ENCODE assay signal across 25 cellular contexts in genomic region chr10:124534821-124535601, GRCh38.
DNase-seq lines count a peak whose midpoint lies in the region; ATAC-seq, FAIRE-seq and TF ChIP-seq lines count a peak whose summit lies in the region.
"Had no signal": no experiment of that assay in that cellular context is flagged by ENCODE, and none has a peak within 500 bp of the region (broad histone marks: within the 10 kb centered on the region; RNA-seq: fewer than 3 reads in every experiment).

No MANE protein-coding gene starts in this region.

- H3K27ac Mint-ChIP-seq in CD8-positive, alpha-beta T cell, result peak overlapping the region; percentile 55
- no peak overlapping the region for H3K27ac Mint-ChIP-seq in activated naive CD4-positive, alpha-beta T cell treated with anti-CD3 and anti-CD28 coated beads, Interleukin-2, amount 10 ng/mL, durations not matched to agents 7 days and 5 days
- H3K27ac Mint-ChIP-seq: activated CD4-positive, alpha-beta memory T cell treated with anti-CD3 and anti-CD28 coated beads, Interleukin-2, amount 10 ng/mL, durations not matched to agents 7 days and 5 days; type B pancreatic cell had no signal

- H3K18ac ChIP-seq in mesenchymal stem cell (ENCODE audit: low read depth in 1 of 2, low read length in 2 of 2), result no peak overlapping the region

- H3K9me3 ChIP-seq in CD8-positive, alpha-beta T cell (ENCODE audit: low read length), result no peaks in the 10 kb centered on the region
- no peaks in the 10 kb centered on the region for H3K9me3 ChIP-seq in mesenchymal stem cell (ENCODE audit: control insufficient read depth, low read length)
- H3K9me3 ChIP-seq in pancreas, result no peaks in the 10 kb centered on the region
- H3K9me3 ChIP-seq: gastrocnemius medialis, sigmoid colon, SJSA1 had no signal

- H3K4me3 ChIP-seq in CD8-positive, alpha-beta T cell (ENCODE audit: low read depth, low read length), result no peak overlapping the region
- H3K4me3 ChIP-seq in Jurkat, Clone E6-1 (ENCODE audit: low read length), result no peak overlapping the region
- H3K4me3 ChIP-seq in mesenchymal stem cell (ENCODE audit: insufficient read depth in 1 of 2, low read depth in 1 of 2, low read length in 2 of 2), result no peak overlapping the region
- no peak overlapping the region for H3K4me3 ChIP-seq in pancreas
- H3K4me3 ChIP-seq: gastrocnemius medialis, sigmoid colon, SJSA1 had no signal

- POLR2A ChIA-PET in CD8-positive, alpha-beta T cell (lab: Charles Lee), result no interaction called here

- H3K79me1 ChIP-seq in mesenchymal stem cell (replicated peaks; ENCODE audit: low read length, poor library complexity, severe bottlenecking), result no peaks in the 10 kb centered on the region

- H3K4me1 Mint-ChIP-seq in CD8-positive, alpha-beta T cell (ENCODE audit: low read depth), result peaks cover 17% of the 10 kb centered on the region
- H3K4me1 Mint-ChIP-seq in activated naive CD4-positive, alpha-beta T cell treated with anti-CD3 and anti-CD28 coated beads, Interleukin-2, amount 10 ng/mL, durations not matched to agents 7 days and 5 days, result peaks cover 6% of the 10 kb centered on the region

- no peak overlapping the region for H3K27ac ChIP-seq in CD8-positive, alpha-beta T cell (ENCODE audit: low read depth, low read length)
- no peak overlapping the region for H3K27ac ChIP-seq in mesenchymal stem cell (ENCODE audit: low read length, poor library complexity, severe bottlenecking)
- H3K27ac ChIP-seq in pancreas, result no peak overlapping the region
- H3K27ac ChIP-seq: gastrocnemius medialis, SJSA1, WERI-Rb-1 had no signal

- intact Hi-C loops in CD8-positive, alpha-beta T cell (cut with DNase I, micrococcal nuclease), result loop anchor here (5.0 kb wide), 4 partner anchors 92 to 527 kb away; no protein-coding TSS in a partner anchor
- intact Hi-C loops in pancreas (cut with DNase I), result loop anchor here in 2 of 3 donors (5.0 to 10.0 kb wide), 2 partner anchors 207 to 290 kb away; partner anchors contain the start of gene FAM53B (in 1 of the 2)

- H3K4me3 Mint-ChIP-seq in CD8-positive, alpha-beta T cell, result no peak overlapping the region
- no peak overlapping the region for H3K4me3 Mint-ChIP-seq in activated naive CD4-positive, alpha-beta T cell treated with anti-CD3 and anti-CD28 coated beads, Interleukin-2, amount 10 ng/mL, durations not matched to agents 7 days and 5 days
- H3K4me3 Mint-ChIP-seq: activated CD4-positive, alpha-beta memory T cell treated with anti-CD3 and anti-CD28 coated beads, Interleukin-2, amount 10 ng/mL, durations not matched to agents 7 days and 5 days; activated T-cell treated with anti-CD3 and anti-CD28 coated beads, Interleukin-2, amount 50 U/mL, for 4 hours; CD4-positive, alpha-beta memory T cell; central memory CD8-positive, alpha-beta T cell; type B pancreatic cell had no signal

- no peak overlapping the region for H3K9ac ChIP-seq in mesenchymal stem cell (ENCODE audit: low read length)

- peak overlapping the region; percentile 6 for H2BK15ac ChIP-seq in mesenchymal stem cell (ENCODE audit: low read depth, poor library complexity, severe bottlenecking)

- no peak overlapping the region for H3K4ac ChIP-seq in mesenchymal stem cell (ENCODE audit: low read depth in 1 of 2, low read length in 2 of 2)

- H3K23ac ChIP-seq in mesenchymal stem cell (ENCODE audit: low read length in 2 of 2), result no peak overlapping the region

- H2AFZ ChIP-seq in mesenchymal stem cell (ENCODE audit: low read depth, low read length), result no peak overlapping the region

- no peak for TF ChIP-seq CTCF in CD8-positive, alpha-beta T cell (IDR thresholded peaks at IDR 0.05)
- no peak for TF ChIP-seq CTCF in pancreas (IDR thresholded peaks at IDR 0.05)

- no peaks in the 10 kb centered on the region for H3K27me3 Mint-ChIP-seq in CD8-positive, alpha-beta T cell (ENCODE audit: low read depth)
- H3K27me3 Mint-ChIP-seq in activated naive CD4-positive, alpha-beta T cell treated with anti-CD3 and anti-CD28 coated beads, Interleukin-2, amount 10 ng/mL, durations not matched to agents 7 days and 5 days, result peaks cover 4% of the 10 kb centered on the region
- H3K27me3 Mint-ChIP-seq: CD4-positive, alpha-beta memory T cell; central memory CD8-positive, alpha-beta T cell had no signal

- no peak overlapping the region for H2BK5ac ChIP-seq in mesenchymal stem cell (ENCODE audit: low read depth, low read length, poor library complexity, severe bottlenecking)

- peaks cover 4% of the 10 kb centered on the region for H3K4me1 ChIP-seq in CD8-positive, alpha-beta T cell (ENCODE audit: insufficient read depth, low read length)
- H3K4me1 ChIP-seq in mesenchymal stem cell (ENCODE audit: control insufficient read depth, insufficient read depth, low read depth, low read length) (peaks cover 6% of the 10 kb centered on the region), pancreas (no peaks in the 10 kb centered on the region)

- WGBS in mesenchymal stem cell, result 92% methylated on average over 17 of the region's 17 CpGs
- 84 to 89% methylated on average over 17 of the region's 17 CpGs for WGBS in pancreas, 2 donors

- H2BK12ac ChIP-seq in mesenchymal stem cell (ENCODE audit: low read length in 2 of 2), result no peak overlapping the region

- no peak overlapping the region for H2BK120ac ChIP-seq in mesenchymal stem cell (ENCODE audit: low read depth, low read length)

- H3K9me3 Mint-ChIP-seq in CD8-positive, alpha-beta T cell, result no peaks in the 10 kb centered on the region
- H3K9me3 Mint-ChIP-seq in activated naive CD4-positive, alpha-beta T cell treated with anti-CD3 and anti-CD28 coated beads, Interleukin-2, amount 10 ng/mL, durations not matched to agents 7 days and 5 days, result no peaks in the 10 kb centered on the region
- H3K9me3 Mint-ChIP-seq: activated CD4-positive, alpha-beta memory T cell treated with anti-CD3 and anti-CD28 coated beads, Interleukin-2, amount 10 ng/mL, durations not matched to agents 7 days and 5 days; activated T-cell treated with anti-CD3 and anti-CD28 coated beads, Interleukin-2, amount 50 U/mL, for 4 hours; CD4-positive, alpha-beta memory T cell; central memory CD8-positive, alpha-beta T cell; naive thymus-derived CD4-positive, alpha-beta T cell; type B pancreatic cell had no signal

- no peak for ATAC-seq in CD8-positive, alpha-beta T cell
- ATAC-seq in GM21737 (IDR thresholded peaks at IDR 0.05; ENCODE audit: unreplicated experiment) (no peak), pancreas (no peak)
- ATAC-seq: activated T-cell treated with anti-CD3 and anti-CD28 coated beads, Interleukin-2, amount 50 U/mL, for 4 hours; PC-3 had no signal

- H3K36me3 ChIP-seq in CD8-positive, alpha-beta T cell (ENCODE audit: insufficient read depth, low read length), result no peaks in the 10 kb centered on the region
- H3K36me3 ChIP-seq in mesenchymal stem cell (ENCODE audit: control insufficient read depth in 1 of 2, insufficient read depth in 2 of 2, low read depth in 1 of 2, low read length in 2 of 2), result no peaks in the 10 kb centered on the region
- H3K36me3 ChIP-seq in pancreas, result no peaks in the 10 kb centered on the region
- H3K36me3 ChIP-seq: gastrocnemius medialis, sigmoid colon, WERI-Rb-1 had no signal

- DNase-seq in CD8-positive, alpha-beta T cell, result no peak
- peak; percentile 54 for DNase-seq in Jurkat, Clone E6-1 (ENCODE audit: low read depth, low spot score)
- DNase-seq in SIG-M5 treated with dmso at 0.1 percent for 504 hours (lab: John Stamatoyannopoulos, UW; ENCODE audit: unreplicated experiment) (peak; percentile 63), mesenchymal stem cell (no peak), anterior cingulate cortex (lab: John Stamatoyannopoulos, UW) (no peak), pancreas (no peak)
- no peak for DNase-seq in activated naive CD4-positive, alpha-beta T cell treated with anti-CD3 and anti-CD28 coated beads, Interleukin-2, amount 10 ng/mL, durations not matched to agents 7 days and 5 days
- DNase-seq: activated CD4-positive, alpha-beta memory T cell treated with anti-CD3 and anti-CD28 coated beads, Interleukin-2, amount 10 ng/mL, durations not matched to agents 7 days and 5 days; activated naive CD4-positive, alpha-beta T cell treated with Interleukin-2 at 50 U/mL for 16 hours; activated T-cell treated with anti-CD3 and anti-CD28 coated beads, Interleukin-2, amount 50 U/mL, for 4 hours; CD4-positive, alpha-beta memory T cell; GOT3; mammary epithelial cell; NCI-H1417; NCI-H2107; NCI-H526 treated with DMSO at 0.1 percent for 48 hours; PC-3; WERI-Rb-1 had no signal

- H4K91ac ChIP-seq in mesenchymal stem cell (ENCODE audit: low read length), result no peak overlapping the region

- H3K14ac ChIP-seq in mesenchymal stem cell (ENCODE audit: low read length in 2 of 2), result no peak overlapping the region

- no peaks in the 10 kb centered on the region for H3K27me3 ChIP-seq in CD8-positive, alpha-beta T cell (ENCODE audit: insufficient read depth, low read length)
- H3K27me3 ChIP-seq in mesenchymal stem cell (ENCODE audit: control insufficient read depth in 1 of 2, insufficient read depth in 1 of 2, low read length in 2 of 2) (peaks cover 0 to 2% of the 10 kb centered on the region in 2 experiments), pancreas (no peaks in the 10 kb centered on the region)
- H3K27me3 ChIP-seq: gastrocnemius medialis, sigmoid colon had no signal

- H3K36me3 Mint-ChIP-seq in CD8-positive, alpha-beta T cell, result no peaks in the 10 kb centered on the region
- no peaks in the 10 kb centered on the region for H3K36me3 Mint-ChIP-seq in activated naive CD4-positive, alpha-beta T cell treated with anti-CD3 and anti-CD28 coated beads, Interleukin-2, amount 10 ng/mL, durations not matched to agents 7 days and 5 days
- H3K36me3 Mint-ChIP-seq: CD4-positive, alpha-beta memory T cell; naive thymus-derived CD4-positive, alpha-beta T cell; type B pancreatic cell had no signal

- no peak overlapping the region for H4K8ac ChIP-seq in mesenchymal stem cell (ENCODE audit: low read length)

- no peak overlapping the region for H2AK5ac ChIP-seq in mesenchymal stem cell (ENCODE audit: low read length, severe bottlenecking)

- FAIRE-seq in pancreas (lab: Jason Lieb, UNC), result no peak

- CTCF ChIA-PET in CD8-positive, alpha-beta T cell (lab: Charles Lee), result interaction anchor here (0.8 to 10.7 kb wide), 7 partner anchors 77 to 292 kb away, joined by 3 to 140 read pairs (median 3); partner anchors contain the start of gene FAM53B
- CTCF ChIA-PET in activated naive CD4-positive, alpha-beta T cell treated with anti-CD3 and anti-CD28 coated beads, Interleukin-2, amount 10 ng/mL, durations not matched to agents 7 days and 5 days (lab: Charles Lee), result interaction anchor here (1.1 to 2.5 kb wide), 4 partner anchors 206 to 526 kb away, joined by 3 to 11 read pairs (median 4); no protein-coding TSS in a partner anchor

- no peak overlapping the region for H3K4me2 ChIP-seq in mesenchymal stem cell (ENCODE audit: low read length, poor library complexity, severe bottlenecking)

Comparison
In these comparisons a context has a peak if more than half of its experiments do, and no peak if none do; other contexts are left out.
1. DNase-seq: peak in Jurkat, Clone E6-1 (single experiment) and SIG-M5 treated with dmso at 0.1 percent for 504 hours (single experiment); none in CD8-positive, alpha-beta T cell (0 of 7), mesenchymal stem cell (single experiment), anterior cingulate cortex (0 of 58), pancreas (0 of 6) and activated naive CD4-positive, alpha-beta T cell treated with anti-CD3 and anti-CD28 coated beads, Interleukin-2, amount 10 ng/mL, durations not matched to agents 7 days and 5 days (single experiment).